Comparison of ENCODE assay signal across 7 cellular contexts in genomic region chr1:121400108-121400507, GRCh38.
A peak's percentile ranks its signal among the peaks of the same experiment; 100 is the strongest.
DNase-seq lines count a peak whose midpoint lies in the region; ATAC-seq, FAIRE-seq and TF ChIP-seq lines count a peak whose summit lies in the region.
"Not testable (repeated sequence)": the region's sequence is repeated elsewhere in the genome, so short reads cannot be mapped to it uniquely, and the experiment has no call there.

No MANE protein-coding gene starts in this region.

- not testable (repeated sequence) for H3K27me3 Mint-ChIP-seq in Caco-2 (ENCODE audit: insufficient read depth, unreplicated experiment)
- H3K27me3 Mint-ChIP-seq in T-helper 2 cell treated with Interferon-gamma antibody and Interleukin-4, amounts not matched to agents 5 μg/mL and 100 μg/mL, for 36 hours (ENCODE audit: low read depth), result peaks cover 18% of the 10 kb centered on the region
- peaks cover 19% of the 10 kb centered on the region for H3K27me3 Mint-ChIP-seq in activated T-cell treated with anti-CD3 and anti-CD28 coated beads, Interleukin-2, amount 50 U/mL, for 24 hours
- peaks cover 21% of the 10 kb centered on the region for H3K27me3 Mint-ChIP-seq in activated naive CD8-positive, alpha-beta T cell treated with anti-CD3 and anti-CD28 coated beads for 36 hours
- peaks cover 10 to 21% (median 17%) of the 10 kb centered on the region in 5 donors for H3K27me3 Mint-ChIP-seq in naive thymus-derived CD8-positive, alpha-beta T cell
- H3K27me3 Mint-ChIP-seq in stimulated activated memory B cell treated with anti-CD40 and anti-IgM and Interleukin-4, amounts not matched to agents 10 μg/mL and 1 μg/mL and 100 μg/mL, for 72 hours, result peaks cover 26% of the 10 kb centered on the region

- H3K27ac Mint-ChIP-seq in Caco-2 (ENCODE audit: unreplicated experiment), result peak overlapping the region; percentile 31
- H3K27ac Mint-ChIP-seq in T-helper 2 cell treated with Interferon-gamma antibody and Interleukin-4, amounts not matched to agents 5 μg/mL and 100 μg/mL, for 36 hours, result peak overlapping the region; percentile 46
- H3K27ac Mint-ChIP-seq in activated T-cell treated with anti-CD3 and anti-CD28 coated beads, Interleukin-2, amount 50 U/mL, for 24 hours, result peak overlapping the region; percentile 62
- H3K27ac Mint-ChIP-seq in activated naive CD8-positive, alpha-beta T cell treated with anti-CD3 and anti-CD28 coated beads for 36 hours, result peak overlapping the region; percentile 22
- H3K27ac Mint-ChIP-seq in naive thymus-derived CD8-positive, alpha-beta T cell, result peak overlapping the region in 1 of 10 donors; percentile 33
- not testable (repeated sequence) for H3K27ac Mint-ChIP-seq in stimulated activated memory B cell treated with anti-CD40 and anti-IgM and Interleukin-4, amounts not matched to agents 10 μg/mL and 1 μg/mL and 100 μg/mL, for 72 hours

- H3K4me3 ChIP-seq in Caco-2 (ENCODE audit: low read depth, low read length), result not testable (repeated sequence)

- DNase-seq in Caco-2; T-helper 2 cell treated with Interferon-gamma antibody and Interleukin-4, amounts not matched to agents 5 μg/mL and 100 μg/mL, for 36 hours (ENCODE audit: low spot score); activated T-cell treated with anti-CD3 and anti-CD28 coated beads, Interleukin-2, amount 50 U/mL, for 24 hours; activated naive CD8-positive, alpha-beta T cell treated with anti-CD3 and anti-CD28 coated beads for 36 hours; naive thymus-derived CD8-positive, alpha-beta T cell: not testable (repeated sequence)

- H3K9me3 ChIP-seq in Caco-2, result not testable (repeated sequence)

- not testable (repeated sequence) for ATAC-seq in naive thymus-derived CD8-positive, alpha-beta T cell; stimulated activated memory B cell treated with anti-CD40 and anti-IgM and Interleukin-4, amounts not matched to agents 10 μg/mL and 1 μg/mL and 100 μg/mL, for 72 hours

- peaks cover 14% of the 10 kb centered on the region for H3K36me3 Mint-ChIP-seq in Caco-2 (ENCODE audit: insufficient read depth, unreplicated experiment)
- peaks cover 16% of the 10 kb centered on the region for H3K36me3 Mint-ChIP-seq in T-helper 2 cell treated with Interferon-gamma antibody and Interleukin-4, amounts not matched to agents 5 μg/mL and 100 μg/mL, for 36 hours (ENCODE audit: low read depth)
- H3K36me3 Mint-ChIP-seq in activated T-cell treated with anti-CD3 and anti-CD28 coated beads, Interleukin-2, amount 50 U/mL, for 24 hours (ENCODE audit: low read depth), result peaks cover 14% of the 10 kb centered on the region
- peaks cover 18% of the 10 kb centered on the region for H3K36me3 Mint-ChIP-seq in activated naive CD8-positive, alpha-beta T cell treated with anti-CD3 and anti-CD28 coated beads for 36 hours
- peaks cover 10 to 17% (median 16%) of the 10 kb centered on the region in 3 donors for H3K36me3 Mint-ChIP-seq in naive thymus-derived CD8-positive, alpha-beta T cell
- peaks cover 17% of the 10 kb centered on the region for H3K36me3 Mint-ChIP-seq in stimulated activated memory B cell treated with anti-CD40 and anti-IgM and Interleukin-4, amounts not matched to agents 10 μg/mL and 1 μg/mL and 100 μg/mL, for 72 hours

- not testable (repeated sequence) for H3K4me1 ChIP-seq in Caco-2

- peaks cover 19% of the 10 kb centered on the region for H3K9me3 Mint-ChIP-seq in Caco-2 (ENCODE audit: unreplicated experiment)
- H3K9me3 Mint-ChIP-seq in T-helper 2 cell treated with Interferon-gamma antibody and Interleukin-4, amounts not matched to agents 5 μg/mL and 100 μg/mL, for 36 hours, result peaks cover 18% of the 10 kb centered on the region
- peaks cover 18% of the 10 kb centered on the region for H3K9me3 Mint-ChIP-seq in activated T-cell treated with anti-CD3 and anti-CD28 coated beads, Interleukin-2, amount 50 U/mL, for 24 hours
- peaks cover 16% of the 10 kb centered on the region for H3K9me3 Mint-ChIP-seq in activated naive CD8-positive, alpha-beta T cell treated with anti-CD3 and anti-CD28 coated beads for 36 hours
- H3K9me3 Mint-ChIP-seq in naive thymus-derived CD8-positive, alpha-beta T cell, result peaks cover 11 to 24% (median 16%) of the 10 kb centered on the region in 9 donors
- peaks cover 15% of the 10 kb centered on the region for H3K9me3 Mint-ChIP-seq in stimulated activated memory B cell treated with anti-CD40 and anti-IgM and Interleukin-4, amounts not matched to agents 10 μg/mL and 1 μg/mL and 100 μg/mL, for 72 hours

- peak overlapping the region; percentile 21 for H3K4me3 Mint-ChIP-seq in Caco-2 (ENCODE audit: unreplicated experiment)
- H3K4me3 Mint-ChIP-seq in T-helper 2 cell treated with Interferon-gamma antibody and Interleukin-4, amounts not matched to agents 5 μg/mL and 100 μg/mL, for 36 hours, result peak overlapping the region; percentile 4
- not testable (repeated sequence) for H3K4me3 Mint-ChIP-seq in activated T-cell treated with anti-CD3 and anti-CD28 coated beads, Interleukin-2, amount 50 U/mL, for 24 hours; activated naive CD8-positive, alpha-beta T cell treated with anti-CD3 and anti-CD28 coated beads for 36 hours
- peak overlapping the region in 8 of 10 donors; percentile 1 to 85 (median 31) for H3K4me3 Mint-ChIP-seq in naive thymus-derived CD8-positive, alpha-beta T cell
- H3K4me3 Mint-ChIP-seq in stimulated activated memory B cell treated with anti-CD40 and anti-IgM and Interleukin-4, amounts not matched to agents 10 μg/mL and 1 μg/mL and 100 μg/mL, for 72 hours, result peak overlapping the region; percentile 3

- CTCF ChIA-PET in Caco-2 (lab: Charles Lee), result not testable (repeated sequence)

- peak; percentile 39 for FAIRE-seq in endometrium (lab: Jason Lieb, UNC)

- not testable (repeated sequence) for H3K36me3 ChIP-seq in Caco-2 (ENCODE audit: control insufficient read depth, insufficient read depth, low read length)

- H3K27me3 ChIP-seq in Caco-2 (replicated peaks; ENCODE audit: control insufficient read depth, insufficient read depth, low read length), result not testable (repeated sequence)

- not testable (repeated sequence) for H3K4me1 Mint-ChIP-seq in Caco-2 (ENCODE audit: low read depth, unreplicated experiment); T-helper 2 cell treated with Interferon-gamma antibody and Interleukin-4, amounts not matched to agents 5 μg/mL and 100 μg/mL, for 36 hours (ENCODE audit: low read depth); activated naive CD8-positive, alpha-beta T cell treated with anti-CD3 and anti-CD28 coated beads for 36 hours
- H3K4me1 Mint-ChIP-seq in activated T-cell treated with anti-CD3 and anti-CD28 coated beads, Interleukin-2, amount 50 U/mL, for 24 hours (ENCODE audit: low read depth), result peaks cover 20% of the 10 kb centered on the region
- H3K4me1 Mint-ChIP-seq in naive thymus-derived CD8-positive, alpha-beta T cell, result peaks cover 9 to 17% (median 13%) of the 10 kb centered on the region in 4 donors
- H3K4me1 Mint-ChIP-seq in stimulated activated memory B cell treated with anti-CD40 and anti-IgM and Interleukin-4, amounts not matched to agents 10 μg/mL and 1 μg/mL and 100 μg/mL, for 72 hours, result peaks cover 20% of the 10 kb centered on the region

- TF ChIP-seq CTCF in Caco-2 (IDR thresholded peaks at IDR 0.05; ENCODE audit: insufficient read depth in 1 of 2, low read depth in 1 of 2, low read length in 1 of 2, severe bottlenecking in 1 of 2, unreplicated experiment in 1 of 2), result not testable (repeated sequence)

- POLR2A ChIA-PET in Caco-2 (lab: Charles Lee); naive thymus-derived CD8-positive, alpha-beta T cell (lab: Charles Lee): not testable (repeated sequence)

- intact Hi-C loops in Caco-2 (cut with micrococcal nuclease; ENCODE audit: unreplicated experiment), result not testable (repeated sequence)

- not testable (repeated sequence) for BruUV-seq in Caco-2 (replicated peaks; lab: Mats Ljungman, UMichigan)
